21 cellular contexts compared by ENCODE assay signal in genomic region chr17:69743091-69743490, GRCh38.
DNase-seq lines count a peak whose midpoint lies in the region; ATAC-seq, FAIRE-seq and TF ChIP-seq lines count a peak whose summit lies in the region.
"Had no signal": no experiment of that assay in that cellular context is flagged by ENCODE, and none has a peak within 500 bp of the region (broad histone marks: within the 10 kb centered on the region; RNA-seq: fewer than 3 reads in every experiment).

No MANE protein-coding gene starts in this region.

- TF ChIP-seq CTCF in astrocyte (IDR thresholded peaks at IDR 0.05; ENCODE audit: insufficient read depth, low read depth, low read length) (no peak), fibroblast of lung (conservative IDR thresholded peaks at IDR 0.05 in 1 of 2, IDR thresholded peaks at IDR 0.05 in 1 of 2; ENCODE audit: low read depth in 1 of 2, low read length in 2 of 2) (no peak), dorsolateral prefrontal cortex (IDR thresholded peaks at IDR 0.05 in 54 of 56, conservative IDR thresholded peaks at IDR 0.05 in 2 of 56; ENCODE audit: low read depth in 1 of 56, partially characterized antibody in 56 of 56) (no peak)

- H2AFZ ChIP-seq in astrocyte (ENCODE audit: low read depth, low read length) (peak overlapping the region; percentile 30), fibroblast of lung (ENCODE audit: low read length) (peak overlapping the region; percentile 5)

- H3K27me3 ChIP-seq in astrocyte (ENCODE audit: insufficient read depth, low read length), result no peaks in the 10 kb centered on the region
- H3K27me3 ChIP-seq in fibroblast of lung (ENCODE audit: control insufficient read depth, insufficient read depth, low read length), result no peaks in the 10 kb centered on the region
- H3K27me3 ChIP-seq in dorsolateral prefrontal cortex, result peaks cover 0 to 4% (median 0%) of the 10 kb centered on the region in 45 donors

- H3K36me3 ChIP-seq in astrocyte (ENCODE audit: insufficient read depth, low read length) (no peaks in the 10 kb centered on the region), fibroblast of lung (ENCODE audit: control insufficient read depth, insufficient read depth, low read length) (no peaks in the 10 kb centered on the region)

- H3K9me3 Mint-ChIP-seq in astrocyte (ENCODE audit: unreplicated experiment), result no peaks in the 10 kb centered on the region

- H3K4me3 ChIP-seq in astrocyte (ENCODE audit: insufficient read depth, low read depth, low read length), result no peak overlapping the region
- H3K4me3 ChIP-seq in fibroblast of lung (replicated peaks in 1 of 4; ENCODE audit: control extremely low read depth in 1 of 4, insufficient read depth in 1 of 4, low read depth in 3 of 4, low read length in 4 of 4), result no peak overlapping the region
- no peak overlapping the region for H3K4me3 ChIP-seq in dorsolateral prefrontal cortex
- H3K4me3 ChIP-seq: SK-N-MC had no signal

- intact Hi-C loops in dorsolateral prefrontal cortex (cut with DNase I), result no loop called here

- no peak for FAIRE-seq in astrocyte (lab: Jason Lieb, UNC)

- no peaks in the 10 kb centered on the region for H3K9me3 ChIP-seq in astrocyte (ENCODE audit: insufficient read depth, low read depth, low read length)
- H3K9me3 ChIP-seq in fibroblast of lung (ENCODE audit: control insufficient read depth, insufficient read depth, low read depth, low read length), result no peaks in the 10 kb centered on the region

- H3K4me1 Mint-ChIP-seq in astrocyte (ENCODE audit: low read depth, unreplicated experiment), result no peaks in the 10 kb centered on the region
- H3K4me1 Mint-ChIP-seq: CD14-positive monocyte had no signal

- H3K27ac ChIP-seq in astrocyte (ENCODE audit: low read depth, low read length), result no peak overlapping the region
- H3K27ac ChIP-seq in fibroblast of lung (ENCODE audit: insufficient read depth, low read length), result no peak overlapping the region
- no peak overlapping the region for H3K27ac ChIP-seq in dorsolateral prefrontal cortex
- H3K27ac ChIP-seq: SK-N-MC had no signal

- H4K20me1 ChIP-seq in astrocyte (ENCODE audit: insufficient read depth, low read length) (no peaks in the 10 kb centered on the region), fibroblast of lung (ENCODE audit: control insufficient read depth, extremely low read depth, insufficient read depth, low read length) (no peaks in the 10 kb centered on the region)

- H3K79me2 ChIP-seq in astrocyte (ENCODE audit: insufficient read depth, low read length) (no peaks in the 10 kb centered on the region), fibroblast of lung (ENCODE audit: control insufficient read depth, insufficient read depth, low read length) (no peaks in the 10 kb centered on the region)

- H3K9ac ChIP-seq in astrocyte (ENCODE audit: low read length), result no peak overlapping the region
- no peak overlapping the region for H3K9ac ChIP-seq in fibroblast of lung (ENCODE audit: insufficient read depth, low read length)

- no peak overlapping the region for H3K4me3 Mint-ChIP-seq in astrocyte (ENCODE audit: unreplicated experiment)
- H3K4me3 Mint-ChIP-seq: CD14-positive monocyte had no signal

- DNase-seq in HT1080 (ENCODE audit: low read depth) (peak; percentile 44), astrocyte (ENCODE audit: low read depth) (no peak), fibroblast of lung (ENCODE audit: low read depth in 2 of 2) (peak in 1 of 2 donors; percentile 37), renal cortical epithelial cell (ENCODE audit: low read depth) (peak; percentile 61), dorsolateral prefrontal cortex (no peak)
- DNase-seq in effector CD8-positive, alpha-beta T cell (lab: John Stamatoyannopoulos, UW), result no peak
- DNase-seq: ACHN, AML-193, DMS 273 treated with DMSO at 0.1 percent for 48 hours, H7, KG1, NCI-H1048, NCI-H146, NCI-H510A treated with DMSO at 0.1 percent for 48 hours, NCI-H82, Right ventricle myocardium superior had no signal

- H3K36me3 Mint-ChIP-seq in astrocyte (ENCODE audit: low read depth, unreplicated experiment), result no peaks in the 10 kb centered on the region
- H3K36me3 Mint-ChIP-seq: CD14-positive monocyte had no signal

- H3K4me2 ChIP-seq in astrocyte (ENCODE audit: low read length) (no peak overlapping the region), fibroblast of lung (ENCODE audit: extremely low read depth, insufficient read depth, low read length) (no peak overlapping the region)

- ATAC-seq in HG02623 (IDR thresholded peaks at IDR 0.05; ENCODE audit: unreplicated experiment), result no peak
- no peak for ATAC-seq in activated CD4-positive, CD25-positive, alpha-beta regulatory T cell treated with anti-CD3 and anti-CD28 coated beads, Interleukin-2, amount 50 U/mL, for 24 hours
- ATAC-seq: Panc1 had no signal

- no peaks in the 10 kb centered on the region for H3K27me3 Mint-ChIP-seq in astrocyte (ENCODE audit: low read depth, unreplicated experiment)

- H3K4me1 ChIP-seq in astrocyte (ENCODE audit: insufficient read depth, low read length), result no peaks in the 10 kb centered on the region
- H3K4me1 ChIP-seq in fibroblast of lung (ENCODE audit: control insufficient read depth, extremely low read depth, insufficient read depth, low read length), result no peaks in the 10 kb centered on the region

- no peak overlapping the region for H3K27ac Mint-ChIP-seq in astrocyte (ENCODE audit: unreplicated experiment)
- H3K27ac Mint-ChIP-seq: CD14-positive monocyte had no signal

Comparison
In these comparisons a context has a peak if more than half of its experiments do, and no peak if none do; other contexts are left out.
1. DNase-seq: peak in HT1080 (single experiment) and renal cortical epithelial cell (single experiment); none in astrocyte (single experiment), dorsolateral prefrontal cortex (0 of 10) and effector CD8-positive, alpha-beta T cell (single experiment).